ENCODE assay signal across 24 cellular contexts in genomic region chr10:63637833-63638443, GRCh38.
DNase-seq lines count a peak whose midpoint lies in the region; ATAC-seq, FAIRE-seq and TF ChIP-seq lines count a peak whose summit lies in the region.
"Had no signal": no experiment of that assay in that cellular context is flagged by ENCODE, and none has a peak within 500 bp of the region (broad histone marks: within the 10 kb centered on the region; RNA-seq: fewer than 3 reads in every experiment).

No MANE protein-coding gene starts in this region.

- H4K20me1 ChIP-seq in K562 (replicated peaks; ENCODE audit: control insufficient read depth, insufficient read depth, low read length), result no peaks in the 10 kb centered on the region
- H4K20me1 ChIP-seq in Karpas-422 (ENCODE audit: insufficient read depth, low read depth, low read length), result no peaks in the 10 kb centered on the region

- H3K4me2 ChIP-seq in K562 (ENCODE audit: insufficient read depth, low read length) (no peak overlapping the region), Karpas-422 (ENCODE audit: low read depth, low read length, poor library complexity, severe bottlenecking) (no peak overlapping the region)

- DNase-seq in K562 (ENCODE audit: extremely low read depth in 1 of 4, low spot score in 3 of 4) (peak in 2 of 4 experiments; percentile 40 to 43), right lobe of liver (no peak), transverse colon (no peak), Karpas-422 (no peak)
- no peak for DNase-seq in activated CD4-positive, alpha-beta T cell treated with anti-CD3 and anti-CD28 coated beads for 48 hours
- DNase-seq: activated gamma-delta T cell; activated T-cell treated with anti-CD3 and anti-CD28 coated beads, Interleukin-2, amount 50 U/mL, for 1 hour; caudate nucleus; CD4-positive, CD25-positive, alpha-beta regulatory T cell; MM.1S; NCI-H1436; NCI-H2107; nephron progenitor cell; ovary; PC-3; Right ventricle myocardium superior; stimulated activated CD4-positive, alpha-beta T cell treated with anti-CD3 and anti-CD28 coated beads, Interleukin-4, amount 100 ng/mL, for 1 hour; T-helper 2 cell had no signal

- TF ChIP-seq CTCF in HEK293 (tag by site-specific recombination; IDR thresholded peaks at IDR 0.05) (no peak), K562 (IDR thresholded peaks at IDR 0.05 in 2 of 3, conservative IDR thresholded peaks at IDR 0.05 in 1 of 3; ENCODE audit: insufficient read depth in 2 of 3, low read depth in 1 of 3, low read length in 3 of 3) (peak; percentile 8 to 27 (median 22); a peak in 2 of 6 replicates), right lobe of liver (IDR thresholded peaks at IDR 0.05) (no peak), transverse colon (IDR thresholded peaks at IDR 0.05) (no peak)

- no peaks in the 10 kb centered on the region for H3K79me2 ChIP-seq in K562 (ENCODE audit: control insufficient read depth, insufficient read depth, low read length)
- H3K79me2 ChIP-seq in Karpas-422 (ENCODE audit: low read length), result no peaks in the 10 kb centered on the region

- 22% methylated on average over 6 of the region's 6 CpGs for WGBS in K562 (ENCODE audit: insufficient coverage, low coverage, missing lambda C conversion rate)
- WGBS in right lobe of liver (ENCODE audit: insufficient coverage, low coverage, low lambda C conversion rate, missing lambda C conversion rate), result 59% methylated on average over 4 of the region's 6 CpGs
- 20 to 49% methylated on average over 1 to 6 of the region's 6 CpGs for WGBS in transverse colon (ENCODE audit: low coverage in 1 of 2), 2 donors

- peaks cover 2 to 4% of the 10 kb centered on the region in 2 experiments; a peak in 1 of 5 replicates for H3K27me3 ChIP-seq in K562 (ENCODE audit: control insufficient read depth in 2 of 2, insufficient read depth in 2 of 2, low read length in 2 of 2)
- H3K27me3 ChIP-seq in right lobe of liver, result no peaks in the 10 kb centered on the region
- no peaks in the 10 kb centered on the region for H3K27me3 ChIP-seq in transverse colon
- H3K27me3 ChIP-seq in Karpas-422 (ENCODE audit: low read length), result no peaks in the 10 kb centered on the region
- H3K27me3 ChIP-seq: gastroesophageal sphincter, ovary, right atrium auricular region, upper lobe of left lung had no signal

- ATAC-seq in K562 (peak; percentile 73), right lobe of liver (peak in 3 of 4 donors; percentile 27 to 42 (median 28)), HG03457 (IDR thresholded peaks at IDR 0.05; ENCODE audit: unreplicated experiment) (no peak)
- ATAC-seq: gastroesophageal sphincter, PC-3 had no signal

- no peak for TF ChIP-seq EP300 in K562 (IDR thresholded peaks at IDR 0.05; ENCODE audit: low read length)
- TF ChIP-seq EP300 in transverse colon (IDR thresholded peaks at IDR 0.05; ENCODE audit: low read depth), result no peak

- H3K9ac ChIP-seq in K562 (ENCODE audit: insufficient read depth in 1 of 2, low read depth in 2 of 2, low read length in 2 of 2), result no peak overlapping the region
- H3K9ac ChIP-seq in Karpas-422 (ENCODE audit: low read length), result no peak overlapping the region

- in situ Hi-C loops in K562 (cut with MboI) (loop anchor here (25.0 kb wide), 1 partner anchor 426 kb away; no protein-coding TSS in a partner anchor), transverse colon (cut with MboI; ENCODE audit: low pct_ligation_motif_present in 1 of 4, low pct_unique_long_range_greater_than_20kb in 1 of 4, low sequenced_read_pairs in 3 of 4) (loop anchor here in 3 of 4 donors (10.0 to 25.0 kb wide), 3 partner anchors 77 to 426 kb away; no protein-coding TSS in a partner anchor)

- no peak for TF ChIP-seq RAD21 in K562 (CRISPR knock-in tag; conservative IDR thresholded peaks at IDR 0.05 in 1 of 2, IDR thresholded peaks at IDR 0.05 in 1 of 2)

- no peaks in the 10 kb centered on the region for H3K9me1 ChIP-seq in K562 (ENCODE audit: control insufficient read depth, insufficient read depth, low read length)

- H3K4me3 ChIP-seq in HEK293 (ENCODE audit: low read depth, low read length) (no peak overlapping the region), K562 (no peak overlapping the region), right lobe of liver (no peak overlapping the region), transverse colon (no peak overlapping the region), Karpas-422 (ENCODE audit: low read length) (no peak overlapping the region)
- H3K4me3 ChIP-seq: gastroesophageal sphincter, ovary, right atrium auricular region, upper lobe of left lung had no signal

- no peaks in the 10 kb centered on the region for H3K4me1 ChIP-seq in HEK293 (ENCODE audit: control insufficient read depth, insufficient read depth, low read length)
- H3K4me1 ChIP-seq in K562 (replicated peaks in 1 of 2; ENCODE audit: control insufficient read depth in 2 of 2, insufficient read depth in 2 of 2, low read length in 2 of 2), result no peaks in the 10 kb centered on the region
- H3K4me1 ChIP-seq in right lobe of liver, result no peaks in the 10 kb centered on the region
- H3K4me1 ChIP-seq in transverse colon, result peaks cover 0 to 6% (median 0%) of the 10 kb centered on the region in 4 donors
- peaks cover 12% of the 10 kb centered on the region for H3K4me1 ChIP-seq in Karpas-422 (ENCODE audit: low read length)
- H3K4me1 ChIP-seq: gastroesophageal sphincter, right atrium auricular region had no signal

- intact Hi-C loops in K562 (cut with micrococcal nuclease), result no loop called here
- intact Hi-C loops in right lobe of liver (cut with DNase I), result no loop called here
- intact Hi-C loops in transverse colon (cut with DNase I; ENCODE audit: low total_unique reads), result no loop called here

- POLR2A ChIA-PET in HEK293 (lab: Yijun Ruan, JAX), result no interaction called here
- POLR2A ChIA-PET in K562 (lab: Yijun Ruan, JAX), result interaction anchor here (0.6 to 1.0 kb wide), 2 partner anchors 9 to 66 kb away, joined by 3 to 4 read pairs; no protein-coding TSS in a partner anchor

- H3K27ac ChIP-seq in HEK293 (ENCODE audit: extremely low read depth, low read depth, low read length), result no peak overlapping the region
- no peak overlapping the region for H3K27ac ChIP-seq in K562 (ENCODE audit: extremely low read depth, low read depth, low read length)
- H3K27ac ChIP-seq in right lobe of liver, result no peak overlapping the region
- peak overlapping the region in 3 of 4 donors; percentile 9 to 52 (median 38) for H3K27ac ChIP-seq in transverse colon
- H3K27ac ChIP-seq in Karpas-422 (ENCODE audit: low read length), result no peak overlapping the region
- H3K27ac ChIP-seq: gastroesophageal sphincter, ovary, right atrium auricular region had no signal

- H3K9me3 ChIP-seq in HEK293 (ENCODE audit: control insufficient read depth, insufficient read depth, low read depth, low read length), result no peaks in the 10 kb centered on the region
- H3K9me3 ChIP-seq in K562 (replicated peaks; ENCODE audit: control insufficient read depth, insufficient read depth, low read depth, low read length), result no peaks in the 10 kb centered on the region
- H3K9me3 ChIP-seq in right lobe of liver, result no peaks in the 10 kb centered on the region
- no peaks in the 10 kb centered on the region for H3K9me3 ChIP-seq in transverse colon
- H3K9me3 ChIP-seq in Karpas-422 (ENCODE audit: low read length), result no peaks in the 10 kb centered on the region
- H3K9me3 ChIP-seq: gastroesophageal sphincter, ovary, right atrium auricular region, upper lobe of left lung had no signal

- no peaks in the 10 kb centered on the region for H3K36me3 ChIP-seq in HEK293 (ENCODE audit: control insufficient read depth in 2 of 2, insufficient read depth in 1 of 2, low read length in 2 of 2)
- H3K36me3 ChIP-seq in K562 (ENCODE audit: control insufficient read depth, insufficient read depth, low read length), result no peaks in the 10 kb centered on the region
- H3K36me3 ChIP-seq in right lobe of liver, result no peaks in the 10 kb centered on the region
- H3K36me3 ChIP-seq in transverse colon, result no peaks in the 10 kb centered on the region
- no peaks in the 10 kb centered on the region for H3K36me3 ChIP-seq in Karpas-422 (ENCODE audit: insufficient read depth, low read length)
- H3K36me3 ChIP-seq: gastroesophageal sphincter, ovary, right atrium auricular region, upper lobe of left lung had no signal

- CTCF ChIA-PET in HEK293 (lab: Yijun Ruan, JAX), result interaction anchor here (0.7 kb wide), 1 partner anchor 82 kb away, joined by 3 read pairs; no protein-coding TSS in a partner anchor
- CTCF ChIA-PET in K562 (lab: Yijun Ruan, JAX; ENCODE audit: low intra/inter-chr PET ratio), result no interaction called here

- H3K9me2 ChIP-seq in Karpas-422 (replicated peaks; ENCODE audit: insufficient read depth, low read length), result no peaks in the 10 kb centered on the region

- H2AFZ ChIP-seq in K562 (ENCODE audit: low read depth, low read length) (peak overlapping the region; percentile 18), Karpas-422 (ENCODE audit: low read length) (no peak overlapping the region)

- TF ChIP-seq POLR2A in K562 (conservative IDR thresholded peaks at IDR 0.05), result no peak
- TF ChIP-seq POLR2A in right lobe of liver (IDR thresholded peaks at IDR 0.05), result no peak
- no peak for TF ChIP-seq POLR2A in transverse colon (IDR thresholded peaks at IDR 0.05)

- peak; percentile 67 for FAIRE-seq in K562 (lab: Jason Lieb, UNC)
- FAIRE-seq: astrocyte had no signal

- BruUV-seq in K562 (replicated peaks; lab: Mats Ljungman, UMichigan), result no TSS peak

TF ChIP-seq in HEK293, 187 proteins besides CTCF, POLR2A, EP300 and RAD21 (continues in another document):
- TF ChIP-seq ZBTB8A (tag by site-specific recombination; IDR thresholded peaks at IDR 0.05), result no peak

TF ChIP-seq in K562, 482 proteins besides CTCF, POLR2A, EP300 and RAD21 (continues in another document):
- TF ChIP-seq YY1 (IDR thresholded peaks at IDR 0.05; ENCODE audit: borderline replicate concordance in 1 of 3, control insufficient read depth in 1 of 3, extremely low read depth in 1 of 3, insufficient read depth in 3 of 3, insufficient read length in 1 of 3, insufficient replicate concordance in 2 of 3, low read depth in 1 of 3, low read length in 2 of 3) (peak in 1 of 3 experiments; percentile 6), FOXK2 (conservative IDR thresholded peaks at IDR 0.05 in 1 of 2, IDR thresholded peaks at IDR 0.05 in 1 of 2; ENCODE audit: low read depth in 2 of 2) (peak in 1 of 2 experiments; percentile 43; a peak in 1 of 4 replicates), SMARCB1 (IDR thresholded peaks at IDR 0.05; ENCODE audit: insufficient read length, low read depth) (no peak)

Comparison
In these comparisons a context has a peak if more than half of its experiments do, and no peak if none do; other contexts are left out.
1. H3K27ac ChIP-seq: peak in transverse colon (3 of 4); none in HEK293 (single experiment), K562 (single experiment), right lobe of liver (0 of 3) and Karpas-422 (single experiment).
2. CTCF ChIP-seq: peak in K562 (3 of 3); none in HEK293 (single experiment), right lobe of liver (0 of 4) and transverse colon (0 of 5).
3. Of the 44 proteins assayed by ChIP-seq in both K562 and HEK293: peak only in K562: CTCF; only in HEK293: none; in both: PRDM10; in neither: 41; mixed calls (peak in some experiments, not most) for 1.